In the genomic region with DNA sequence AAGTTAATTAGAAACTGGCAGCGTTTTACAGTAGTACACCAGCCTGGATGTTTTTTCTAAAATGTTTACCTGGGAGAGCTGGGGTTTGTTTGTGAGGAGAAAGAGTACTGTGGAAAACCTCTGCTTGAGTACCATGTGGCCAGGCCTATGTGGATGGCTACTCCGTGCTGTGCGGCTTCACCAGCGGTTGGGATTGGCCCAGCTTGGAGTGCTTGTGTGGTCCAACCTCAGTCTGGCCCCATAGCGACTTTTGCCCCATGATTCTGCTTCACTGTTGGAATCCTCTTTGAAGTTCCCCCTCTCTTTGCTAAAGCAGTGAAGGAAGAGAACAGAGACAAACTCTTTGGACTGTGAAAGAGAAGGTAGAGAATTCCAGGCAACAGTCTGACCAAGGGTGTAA, we compare ENCODE assay signal across 30 cellular contexts. TPM values are rescaled to one million over a fixed set of nuclear protein-coding genes. Genes with fewer than 3 reads are reported as not detected.
"Had no signal": no experiment of that assay in that cellular context is flagged by ENCODE, and none has a peak within 500 bp of the region (broad histone marks: within the 10 kb centered on the region; RNA-seq: fewer than 3 reads in every experiment).

No MANE protein-coding gene starts in this region.

- H3K4me1 ChIP-seq: prostate gland, sigmoid colon, stomach, tibial artery had no signal

- H3K27me3 Mint-ChIP-seq: naive B cell; natural killer cell treated with Interleukin-12 subunit alpha and Interleukin-12 subunit beta and Interleukin-15 and Interleukin-18, amount 100 ng/mL, for 72 hours; type B pancreatic cell had no signal

- DNase-seq: cortex of kidney; effector CD4-positive, alpha-beta T cell; head of caudate nucleus; kidney; mesenchymal stem cell; mucosa of descending colon; naive B cell; right cardiac atrium; sigmoid colon; stimulated activated CD4-positive, alpha-beta T cell treated with anti-CD3 and anti-CD28 coated beads, Interleukin-2, amount 100 ng/mL, for 24 hours; stimulated activated CD4-positive, alpha-beta T cell treated with anti-CD3 and anti-CD28 coated beads, Interleukin-4, amount 100 ng/mL, for 24 hours; stimulated activated naive CD4-positive, alpha-beta T cell treated with Interleukin-2 at 50 U/mL for 16 hours; stomach; tibial artery had no signal

- H3K27ac ChIP-seq: hepatocyte, parathyroid adenoma, prostate gland, sigmoid colon, stomach, tibial artery had no signal

- H3K27ac Mint-ChIP-seq: mesothelial cell of epicardium; natural killer cell treated with Interleukin-12 subunit alpha and Interleukin-12 subunit beta and Interleukin-15 and Interleukin-18, amount 100 ng/mL, for 72 hours; stimulated activated effector memory CD8-positive, alpha-beta T cell treated with anti-CD3 and anti-CD28 coated beads, Interleukin-12 subunit alpha, Interleukin-12 subunit beta, amount 100 ng/mL, for 72 hours; type B pancreatic cell had no signal

- H3K79me2 ChIP-seq: hepatocyte, parathyroid adenoma had no signal

- H2AFZ ChIP-seq: hepatocyte, parathyroid adenoma had no signal

- H3K4me3 ChIP-seq: hepatocyte, mucosa of descending colon, prostate gland, sigmoid colon, stomach, tibial artery had no signal

- H3K4me2 ChIP-seq: hepatocyte had no signal

- FAIRE-seq: frontal cortex, kidney had no signal

- H3K9me3 ChIP-seq: mucosa of descending colon, prostate gland, sigmoid colon, stomach, tibial artery had no signal

- H3K4me3 Mint-ChIP-seq: mesothelial cell of epicardium; natural killer cell treated with Interleukin-12 subunit alpha and Interleukin-12 subunit beta and Interleukin-15 and Interleukin-18, amount 100 ng/mL, for 72 hours; neural crest cell; stimulated activated effector memory CD8-positive, alpha-beta T cell treated with anti-CD3 and anti-CD28 coated beads, Interleukin-12 subunit alpha, Interleukin-12 subunit beta, amount 100 ng/mL, for 72 hours; type B pancreatic cell had no signal

- H3K4me1 Mint-ChIP-seq: mesothelial cell of epicardium; naive B cell; stimulated activated effector memory CD8-positive, alpha-beta T cell treated with anti-CD3 and anti-CD28 coated beads, Interleukin-12 subunit alpha, Interleukin-12 subunit beta, amount 100 ng/mL, for 72 hours had no signal

- H3K9me3 Mint-ChIP-seq: mesothelial cell of epicardium; naive B cell; natural killer cell treated with Interleukin-12 subunit alpha and Interleukin-12 subunit beta and Interleukin-15 and Interleukin-18, amount 100 ng/mL, for 72 hours; neural crest cell; stimulated activated effector memory CD8-positive, alpha-beta T cell treated with anti-CD3 and anti-CD28 coated beads, Interleukin-12 subunit alpha, Interleukin-12 subunit beta, amount 100 ng/mL, for 72 hours; type B pancreatic cell had no signal

- ATAC-seq: left lobe of liver; mucosa of descending colon; natural killer cell treated with Interleukin-12 subunit alpha and Interleukin-12 subunit beta and Interleukin-15 and Interleukin-18, amount 100 ng/mL, for 72 hours; stimulated activated effector memory CD8-positive, alpha-beta T cell treated with anti-CD3 and anti-CD28 coated beads, Interleukin-12 subunit alpha, Interleukin-12 subunit beta, amount 100 ng/mL, for 72 hours had no signal

- H3K27me3 ChIP-seq: hepatocyte, sigmoid colon, stomach, tibial artery had no signal

RNA-seq across cellular contexts. Expression of gene CD8A, which starts 15.9 kb away (rescaled TPM):
- total RNA-seq: fibroblast of villous mesenchyme, glomerular endothelial cell, lung microvascular endothelial cell, osteoblast, skeletal muscle tissue, urinary bladder had no signal
- polyA plus RNA-seq: hepatocyte had no signal
